In genomic region chr18:24819141-24819890, GRCh38 we compare ENCODE assay signal across 28 cellular contexts.
"Had no signal": no experiment of that assay in that cellular context is flagged by ENCODE, and none has a peak within 500 bp of the region (broad histone marks: within the 10 kb centered on the region; RNA-seq: fewer than 3 reads in every experiment).

No MANE protein-coding gene starts in this region.

- H3K27ac Mint-ChIP-seq: effector memory CD8-positive, alpha-beta T cell; mesothelial cell of epicardium; natural killer cell treated with Interleukin-12 subunit alpha and Interleukin-12 subunit beta and Interleukin-15 and Interleukin-18, amount 100 ng/mL, for 72 hours; stimulated activated naive B cell treated with anti-CD40 and anti-IgM and Interleukin-4, amounts not matched to agents 10 μg/mL and 1 μg/mL and 100 μg/mL, for 72 hours had no signal

- ATAC-seq: effector memory CD8-positive, alpha-beta T cell; heart right ventricle; left cardiac atrium; left lung; mucosa of descending colon; natural killer cell treated with Interleukin-12 subunit alpha and Interleukin-12 subunit beta and Interleukin-15 and Interleukin-18, amount 100 ng/mL, for 72 hours; psoas muscle; right cardiac atrium; stimulated activated naive B cell treated with anti-CD40 and anti-IgM and Interleukin-4, amounts not matched to agents 10 μg/mL and 1 μg/mL and 100 μg/mL, for 72 hours had no signal

- H3K4me1 Mint-ChIP-seq: naive B cell; stimulated activated naive B cell treated with anti-CD40 and anti-IgM and Interleukin-4, amounts not matched to agents 10 μg/mL and 1 μg/mL and 100 μg/mL, for 72 hours had no signal

- H3K4me3 ChIP-seq: esophagus squamous epithelium, heart right ventricle, left lung, mucosa of descending colon, ovary, psoas muscle, skin epidermis, spleen, stomach, testis, tibial nerve, upper lobe of left lung had no signal

- H3K36me3 ChIP-seq: esophagus squamous epithelium, heart right ventricle, left lung, ovary, spleen, stomach, tibial nerve, upper lobe of left lung had no signal

- DNase-seq: cortex of kidney; effector memory CD8-positive, alpha-beta T cell; erythroblast; esophagus squamous epithelium; foreskin melanocyte; glutamatergic neuron; heart right ventricle; hippocampal formation; left cardiac atrium; left lung; mesenchymal stem cell; mucosa of descending colon; naive B cell; occipital lobe; ovary; posterior cingulate gyrus; psoas muscle; right cardiac atrium; spleen; stimulated activated CD4-positive, alpha-beta T cell treated with anti-CD3 and anti-CD28 coated beads, Interleukin-4, amount 100 ng/mL, for 4 hours; stimulated activated naive B cell treated with anti-CD40 and anti-IgM and Interleukin-4, amounts not matched to agents 10 μg/mL and 1 μg/mL and 100 μg/mL, for 72 hours; stomach; upper lobe of left lung had no signal

- H3K4me3 Mint-ChIP-seq: effector memory CD8-positive, alpha-beta T cell; mesothelial cell of epicardium; naive B cell; natural killer cell treated with Interleukin-12 subunit alpha and Interleukin-12 subunit beta and Interleukin-15 and Interleukin-18, amount 100 ng/mL, for 72 hours; stimulated activated naive B cell treated with anti-CD40 and anti-IgM and Interleukin-4, amounts not matched to agents 10 μg/mL and 1 μg/mL and 100 μg/mL, for 72 hours had no signal

- H3K9me3 Mint-ChIP-seq: effector memory CD8-positive, alpha-beta T cell; natural killer cell treated with Interleukin-12 subunit alpha and Interleukin-12 subunit beta and Interleukin-15 and Interleukin-18, amount 100 ng/mL, for 72 hours had no signal

- H3K36me3 Mint-ChIP-seq: mesothelial cell of epicardium; naive B cell; natural killer cell treated with Interleukin-12 subunit alpha and Interleukin-12 subunit beta and Interleukin-15 and Interleukin-18, amount 100 ng/mL, for 72 hours; stimulated activated naive B cell treated with anti-CD40 and anti-IgM and Interleukin-4, amounts not matched to agents 10 μg/mL and 1 μg/mL and 100 μg/mL, for 72 hours had no signal

- H3K9me3 ChIP-seq: esophagus squamous epithelium, heart right ventricle, left lung, mucosa of descending colon, ovary, psoas muscle, spleen, stomach, testis, tibial nerve, upper lobe of left lung had no signal

- H3K27me3 ChIP-seq: ovary, spleen, stomach, testis, tibial nerve, upper lobe of left lung had no signal

- H3K27ac ChIP-seq: esophagus squamous epithelium, heart right ventricle, left lung, ovary, psoas muscle, skin epidermis, spleen, stomach, tibial nerve, upper lobe of left lung had no signal

- H3K4me1 ChIP-seq: esophagus squamous epithelium, heart right ventricle, left lung, psoas muscle, spleen, tibial nerve, upper lobe of left lung had no signal
